16 cellular contexts compared by ENCODE assay signal in the genomic region with DNA sequence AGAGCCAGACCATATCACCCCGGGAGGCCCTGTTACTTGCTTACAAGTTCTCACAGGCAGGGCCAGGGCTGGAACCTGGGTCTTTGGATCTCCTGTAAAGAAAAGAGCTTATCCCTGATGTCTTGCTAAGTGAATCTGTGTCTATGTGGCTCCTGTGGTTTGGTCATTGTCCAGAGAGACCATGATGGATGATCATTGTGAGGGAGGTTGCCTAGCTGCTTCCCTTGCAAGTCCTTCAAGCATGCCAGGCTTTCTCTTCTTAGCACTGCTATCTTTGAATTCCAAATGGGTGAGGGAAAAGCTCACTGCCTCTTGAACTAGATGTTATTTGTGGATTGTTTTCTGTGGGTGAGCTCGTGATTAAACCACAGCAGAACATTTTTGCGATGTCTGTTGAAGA.
DNase-seq lines count a peak whose midpoint lies in the region; ATAC-seq, FAIRE-seq and TF ChIP-seq lines count a peak whose summit lies in the region.
"Had no signal": no experiment of that assay in that cellular context is flagged by ENCODE, and none has a peak within 500 bp of the region (broad histone marks: within the 10 kb centered on the region; RNA-seq: fewer than 3 reads in every experiment).

No MANE protein-coding gene starts in this region.

- intact Hi-C loops in IMR-90 (cut with micrococcal nuclease), result no loop called here
- intact Hi-C loops in prostate gland (cut with DNase I), result no loop called here

- no peak overlapping the region for H3K27ac ChIP-seq in IMR-90 (ENCODE audit: insufficient read depth, low read length)
- H3K27ac ChIP-seq in cingulate gyrus (ENCODE audit: low read depth, low read length), result peak overlapping the region; percentile 49
- no peak overlapping the region for H3K27ac ChIP-seq in mesenchymal stem cell (ENCODE audit: low read length, poor library complexity, severe bottlenecking)
- H3K27ac ChIP-seq in prostate gland, result no peak overlapping the region
- H3K27ac ChIP-seq: breast epithelium, SK-N-MC, upper lobe of left lung had no signal

- TF ChIP-seq POLR2A in IMR-90 (IDR thresholded peaks at IDR 0.05; ENCODE audit: low read depth, low read length) (no peak), prostate gland (IDR thresholded peaks at IDR 0.05) (no peak)

- H2BK12ac ChIP-seq in mesenchymal stem cell (ENCODE audit: low read length in 2 of 2), result no peak overlapping the region

- H3K9me3 ChIP-seq in IMR-90 (ENCODE audit: control insufficient read depth, insufficient read depth, low read length), result no peaks in the 10 kb centered on the region
- no peaks in the 10 kb centered on the region for H3K9me3 ChIP-seq in mesenchymal stem cell (ENCODE audit: control insufficient read depth, low read length)
- no peaks in the 10 kb centered on the region for H3K9me3 ChIP-seq in prostate gland
- H3K9me3 ChIP-seq: breast epithelium, upper lobe of left lung had no signal

- H3K18ac ChIP-seq in IMR-90 (ENCODE audit: low read depth, low read length) (no peak overlapping the region), mesenchymal stem cell (ENCODE audit: low read depth in 1 of 2, low read length in 2 of 2) (no peak overlapping the region)

- H3K4me3 ChIP-seq in IMR-90 (ENCODE audit: insufficient read depth, low read depth, low read length), result no peak overlapping the region
- H3K4me3 ChIP-seq in mesenchymal stem cell (ENCODE audit: insufficient read depth in 1 of 2, low read depth in 1 of 2, low read length in 2 of 2), result no peak overlapping the region
- no peak overlapping the region for H3K4me3 ChIP-seq in prostate gland
- H3K4me3 ChIP-seq: breast epithelium, SK-N-MC, upper lobe of left lung had no signal

- no peak overlapping the region for H3K4me3 Mint-ChIP-seq in type B pancreatic cell
- H3K4me3 Mint-ChIP-seq: activated naive CD4-positive, alpha-beta T cell treated with anti-CD3 and anti-CD28 coated beads, Interleukin-2, amount 50 U/mL, for 24 hours; activated T-cell treated with anti-CD3 and anti-CD28 coated beads, Interleukin-2, amount 50 U/mL, for 72 hours; T-helper 2 cell treated with Interferon-gamma antibody and Interleukin-4, amounts not matched to agents 5 μg/mL and 100 μg/mL, for 36 hours had no signal

- no peak overlapping the region for H4K8ac ChIP-seq in IMR-90 (ENCODE audit: low read depth in 2 of 2, low read length in 2 of 2)
- H4K8ac ChIP-seq in mesenchymal stem cell (ENCODE audit: low read length), result no peak overlapping the region

- no peak overlapping the region for H2AK5ac ChIP-seq in IMR-90 (ENCODE audit: low read depth, low read length)
- H2AK5ac ChIP-seq in mesenchymal stem cell (ENCODE audit: low read length, severe bottlenecking), result no peak overlapping the region

- peak; percentile 42; the same call in 1 of the 2 replicates for ATAC-seq in IMR-90 (ENCODE audit: low read depth)
- ATAC-seq: activated T-cell treated with anti-CD3 and anti-CD28 coated beads, Interleukin-2, amount 50 U/mL, for 72 hours; stimulated activated naive CD8-positive, alpha-beta T cell treated with anti-CD3 and anti-CD28 coated beads, Interleukin-15, Interleukin-2, amounts not matched to agents 100 U/mL and 50 U/mL, for 24 hours had no signal

- POLR2A ChIA-PET in IMR-90 (lab: Charles Lee; ENCODE audit: unreplicated experiment), result no interaction called here

- no TSS peak for BruUV-seq in IMR-90 (replicated peaks; lab: Mats Ljungman, UMichigan)

- H3K9ac ChIP-seq in IMR-90 (ENCODE audit: low read depth, low read length) (no peak overlapping the region), mesenchymal stem cell (ENCODE audit: low read length) (no peak overlapping the region)

- no peak overlapping the region for H3K56ac ChIP-seq in IMR-90 (ENCODE audit: extremely low read depth, insufficient read depth, low read length)

- no peak for FAIRE-seq in D721Med (lab: Jason Lieb, UNC)

- no peak overlapping the region for H3K4me2 ChIP-seq in IMR-90 (ENCODE audit: low read depth, low read length)
- H3K4me2 ChIP-seq in mesenchymal stem cell (ENCODE audit: low read length, poor library complexity, severe bottlenecking), result no peak overlapping the region

- H4K91ac ChIP-seq in IMR-90 (ENCODE audit: insufficient read depth, low read depth, low read length), result no peak overlapping the region
- H4K91ac ChIP-seq in mesenchymal stem cell (ENCODE audit: low read length), result no peak overlapping the region

- H3K27me3 ChIP-seq in IMR-90 (ENCODE audit: control insufficient read depth, insufficient read depth, low read length) (no peaks in the 10 kb centered on the region), mesenchymal stem cell (ENCODE audit: control insufficient read depth in 1 of 2, insufficient read depth in 1 of 2, low read length in 2 of 2) (no peaks in the 10 kb centered on the region), prostate gland (replicated peaks; ENCODE audit: insufficient read depth) (no peaks in the 10 kb centered on the region)
- H3K27me3 ChIP-seq: breast epithelium, upper lobe of left lung had no signal

- H4K20me1 ChIP-seq in IMR-90 (ENCODE audit: insufficient read depth, low read length), result no peaks in the 10 kb centered on the region

- H2BK15ac ChIP-seq in IMR-90 (ENCODE audit: low read depth, low read length) (no peak overlapping the region), mesenchymal stem cell (ENCODE audit: low read depth, poor library complexity, severe bottlenecking) (no peak overlapping the region)

- H3K14ac ChIP-seq in IMR-90 (replicated peaks; ENCODE audit: low read depth, low read length) (no peak overlapping the region), mesenchymal stem cell (ENCODE audit: low read length in 2 of 2) (no peak overlapping the region)

- H2AK9ac ChIP-seq in IMR-90 (replicated peaks; ENCODE audit: low read depth, low read length, poor library complexity), result no peak overlapping the region

- H3K27ac Mint-ChIP-seq in type B pancreatic cell, result peak overlapping the region; percentile 47
- H3K27ac Mint-ChIP-seq: activated naive CD4-positive, alpha-beta T cell treated with anti-CD3 and anti-CD28 coated beads, Interleukin-2, amount 50 U/mL, for 24 hours; activated T-cell treated with anti-CD3 and anti-CD28 coated beads, Interleukin-2, amount 50 U/mL, for 72 hours; T-helper 2 cell treated with Interferon-gamma antibody and Interleukin-4, amounts not matched to agents 5 μg/mL and 100 μg/mL, for 36 hours had no signal

- DNase-seq in IMR-90 (peak; percentile 2), mesenchymal stem cell (peak; percentile 60), type B pancreatic cell (ENCODE audit: extremely low spot score, unreplicated experiment) (no peak), retina (no peak), prostate gland (ENCODE audit: low spot score) (no peak), D721Med (ENCODE audit: insufficient read length, low spot score) (no peak)
- DNase-seq: activated T-cell treated with anti-CD3 and anti-CD28 coated beads, Interleukin-2, amount 50 U/mL, for 72 hours; NCI-H1436; NCI-H69; stimulated activated naive CD8-positive, alpha-beta T cell treated with anti-CD3 and anti-CD28 coated beads, Interleukin-15, Interleukin-2, amounts not matched to agents 100 U/mL and 50 U/mL, for 24 hours; upper lobe of left lung had no signal

- no peak overlapping the region for H2BK120ac ChIP-seq in IMR-90 (ENCODE audit: low read depth, low read length)
- no peak overlapping the region for H2BK120ac ChIP-seq in mesenchymal stem cell (ENCODE audit: low read depth, low read length)

- no peaks in the 10 kb centered on the region for H3K9me1 ChIP-seq in IMR-90 (ENCODE audit: insufficient read depth, low read length)

- no peak overlapping the region for H4K5ac ChIP-seq in IMR-90 (ENCODE audit: low read depth, low read length)

- H2BK5ac ChIP-seq in IMR-90 (ENCODE audit: low read depth, low read length, poor library complexity, severe bottlenecking), result no peak overlapping the region
- H2BK5ac ChIP-seq in mesenchymal stem cell (ENCODE audit: low read depth, low read length, poor library complexity, severe bottlenecking), result no peak overlapping the region

- no peak for TF ChIP-seq RAD21 in IMR-90 (IDR thresholded peaks at IDR 0.05; ENCODE audit: low read length)

- H3K27me3 Mint-ChIP-seq in type B pancreatic cell, result no peaks in the 10 kb centered on the region

- no peaks in the 10 kb centered on the region for H3K36me3 Mint-ChIP-seq in type B pancreatic cell
- H3K36me3 Mint-ChIP-seq: activated naive CD4-positive, alpha-beta T cell treated with anti-CD3 and anti-CD28 coated beads, Interleukin-2, amount 50 U/mL, for 24 hours had no signal

- H3K4me1 ChIP-seq in IMR-90 (ENCODE audit: control insufficient read depth, insufficient read depth, low read length) (no peaks in the 10 kb centered on the region), mesenchymal stem cell (ENCODE audit: control insufficient read depth, insufficient read depth, low read depth, low read length) (no peaks in the 10 kb centered on the region), prostate gland (replicated peaks) (no peaks in the 10 kb centered on the region)
- H3K4me1 ChIP-seq: breast epithelium had no signal

- dilution Hi-C loops in IMR-90 (cut with HindIII; ENCODE audit: low sequenced_read_pairs, unreplicated experiment), result no loop called here

- TF ChIP-seq CTCF in IMR-90 (conservative IDR thresholded peaks at IDR 0.05; ENCODE audit: low read depth, low read length), result no peak
- TF ChIP-seq CTCF in type B pancreatic cell (conservative IDR thresholded peaks at IDR 0.05), result no peak
- no peak for TF ChIP-seq CTCF in prostate gland (IDR thresholded peaks at IDR 0.05)
- TF ChIP-seq CTCF in D721Med (IDR thresholded peaks at IDR 0.05; ENCODE audit: insufficient read depth, missing control alignments), result no peak

- H3K9me3 Mint-ChIP-seq in type B pancreatic cell, result no peaks in the 10 kb centered on the region
- H3K9me3 Mint-ChIP-seq: T-helper 2 cell treated with Interferon-gamma antibody and Interleukin-4, amounts not matched to agents 5 μg/mL and 100 μg/mL, for 36 hours had no signal

- H3K4ac ChIP-seq in IMR-90 (ENCODE audit: low read depth, low read length) (no peak overlapping the region), mesenchymal stem cell (ENCODE audit: low read depth in 1 of 2, low read length in 2 of 2) (no peak overlapping the region)

- no peak overlapping the region for H2BK20ac ChIP-seq in IMR-90 (ENCODE audit: low read depth, low read length)

- CTCF ChIA-PET in IMR-90 (lab: Yijun Ruan, JAX), result interaction anchor here (0.7 to 0.9 kb wide), 2 partner anchors 11 to 19 kb away, joined by 3 read pairs; no protein-coding TSS in a partner anchor

- in situ Hi-C loops in IMR-90 (cut with MboI; ENCODE audit: low sequenced_read_pairs), result no loop called here

- no peaks in the 10 kb centered on the region for H3K79me1 ChIP-seq in IMR-90 (ENCODE audit: low read depth in 1 of 2, low read length in 2 of 2)
- H3K79me1 ChIP-seq in mesenchymal stem cell (replicated peaks; ENCODE audit: low read length, poor library complexity, severe bottlenecking), result no peaks in the 10 kb centered on the region

- H3K4me1 Mint-ChIP-seq in type B pancreatic cell (ENCODE audit: unreplicated experiment), result peaks cover 11% of the 10 kb centered on the region
- H3K4me1 Mint-ChIP-seq: activated naive CD4-positive, alpha-beta T cell treated with anti-CD3 and anti-CD28 coated beads, Interleukin-2, amount 50 U/mL, for 24 hours had no signal

- H3K23ac ChIP-seq in IMR-90 (ENCODE audit: low read depth, low read length), result no peak overlapping the region
- H3K23ac ChIP-seq in mesenchymal stem cell (ENCODE audit: low read length in 2 of 2), result no peak overlapping the region

- H3K36me3 ChIP-seq in IMR-90 (ENCODE audit: control insufficient read depth, insufficient read depth, low read length), result no peaks in the 10 kb centered on the region
- no peaks in the 10 kb centered on the region for H3K36me3 ChIP-seq in mesenchymal stem cell (ENCODE audit: control insufficient read depth in 1 of 2, insufficient read depth in 2 of 2, low read depth in 1 of 2, low read length in 2 of 2)
- no peaks in the 10 kb centered on the region for H3K36me3 ChIP-seq in prostate gland
- H3K36me3 ChIP-seq: breast epithelium, upper lobe of left lung had no signal

- no peak overlapping the region for H2AFZ ChIP-seq in IMR-90 (replicated peaks; ENCODE audit: low read length, poor library complexity)
- no peak overlapping the region for H2AFZ ChIP-seq in mesenchymal stem cell (ENCODE audit: low read depth, low read length)

- WGBS in IMR-90 (ENCODE audit: extremely low coverage in 2 of 2, insufficient read length in 1 of 2), 2 experiments, result no CpG with 5 or more reads among the region's 3 CpGs
- 46% methylated on average over 2 of the region's 3 CpGs for WGBS in mesenchymal stem cell
- WGBS in prostate gland, result 38% methylated on average over 3 of the region's 3 CpGs

Comparison
In these comparisons a context has a peak if more than half of its experiments do, and no peak if none do; other contexts are left out.
1. DNase-seq: peak in IMR-90 (single experiment) and mesenchymal stem cell (single experiment); none in type B pancreatic cell (single experiment), retina (single experiment), prostate gland (single experiment) and D721Med (single experiment).